In genomic region chr4:82825425-82825824, GRCh38 we compare ENCODE assay signal across 20 cellular contexts. TPM values are rescaled to one million over a fixed set of nuclear protein-coding genes. Genes with fewer than 3 reads are reported as not detected.
DNase-seq lines count a peak whose midpoint lies in the region; ATAC-seq and TF ChIP-seq lines count a peak whose summit lies in the region.
"Had no signal": no experiment of that assay in that cellular context is flagged by ENCODE, and none has a peak within 500 bp of the region (broad histone marks: within the 10 kb centered on the region; RNA-seq: fewer than 3 reads in every experiment).

No MANE protein-coding gene starts in this region.

- no peaks in the 10 kb centered on the region for H3K9me1 ChIP-seq in IMR-90 (ENCODE audit: insufficient read depth, low read length)

- no peak overlapping the region for H3K56ac ChIP-seq in IMR-90 (ENCODE audit: extremely low read depth, insufficient read depth, low read length)

- CTCF ChIA-PET in IMR-90 (lab: Yijun Ruan, JAX): interaction anchor here (0.6 kb wide), 1 partner anchor 250 kb away, joined by 3 read pairs; no protein-coding TSS in a partner anchor

- peak overlapping the region; percentile 0 for H3K27ac Mint-ChIP-seq in nephron progenitor cell

- no peak overlapping the region for H3K4me3 ChIP-seq in GM23248
- no peak overlapping the region for H3K4me3 ChIP-seq in IMR-90 (ENCODE audit: insufficient read depth, low read depth, low read length)
- no peak overlapping the region for H3K4me3 ChIP-seq in MM.1S (ENCODE audit: low read length)

- no peaks in the 10 kb centered on the region for H3K27me3 Mint-ChIP-seq in nephron progenitor cell (ENCODE audit: low read depth, poor library complexity)
- H3K27me3 Mint-ChIP-seq: CD4-positive, CD25-positive, alpha-beta regulatory T cell had no signal

- H3K4me2 ChIP-seq in GM23248 (ENCODE audit: unreplicated experiment) (no peak overlapping the region), IMR-90 (ENCODE audit: low read depth, low read length) (no peak overlapping the region), MM.1S (ENCODE audit: low read depth, low read length) (no peak overlapping the region)

- H3F3A ChIP-seq in GM23248 (ENCODE audit: insufficient read depth) (peaks cover 67% of the 10 kb centered on the region), MM.1S (ENCODE audit: insufficient read depth, low read length) (no peaks in the 10 kb centered on the region)

- no peak for TF ChIP-seq CTCF in IMR-90 (conservative IDR thresholded peaks at IDR 0.05; ENCODE audit: low read depth, low read length)
- no peak for TF ChIP-seq CTCF in nephron progenitor cell (IDR thresholded peaks at IDR 0.05)
- no peak for TF ChIP-seq CTCF in MM.1S (IDR thresholded peaks at IDR 0.05; ENCODE audit: low read length)

- H2AFZ ChIP-seq in GM23248 (no peak overlapping the region), IMR-90 (replicated peaks; ENCODE audit: low read length, poor library complexity) (no peak overlapping the region), MM.1S (ENCODE audit: low read length) (no peak overlapping the region)

- no peak overlapping the region for H3K18ac ChIP-seq in IMR-90 (ENCODE audit: low read depth, low read length)

- peaks cover 69% of the 10 kb centered on the region for H3K36me3 Mint-ChIP-seq in nephron progenitor cell (ENCODE audit: low read depth)

- H4K20me1 ChIP-seq in GM23248 (ENCODE audit: insufficient read depth) (no peaks in the 10 kb centered on the region), IMR-90 (ENCODE audit: insufficient read depth, low read length) (peaks cover 12% of the 10 kb centered on the region; the same call in 1 of the 2 replicates), MM.1S (ENCODE audit: insufficient read depth, low read length) (no peaks in the 10 kb centered on the region)

- no peaks in the 10 kb centered on the region for H3K9me3 Mint-ChIP-seq in nephron progenitor cell

- H2BK15ac ChIP-seq in IMR-90 (ENCODE audit: low read depth, low read length): no peak overlapping the region

- TF ChIP-seq RAD21 in IMR-90 (IDR thresholded peaks at IDR 0.05; ENCODE audit: low read length): no peak

- TF ChIP-seq POLR2A in IMR-90 (IDR thresholded peaks at IDR 0.05; ENCODE audit: low read depth, low read length): no peak

- H4K91ac ChIP-seq in IMR-90 (ENCODE audit: insufficient read depth, low read depth, low read length): no peak overlapping the region

- no peak overlapping the region for H2BK120ac ChIP-seq in IMR-90 (ENCODE audit: low read depth, low read length)

- no peak overlapping the region for H2AK9ac ChIP-seq in IMR-90 (replicated peaks; ENCODE audit: low read depth, low read length, poor library complexity)

- H3K9me2 ChIP-seq in GM23248 (ENCODE audit: insufficient read depth) (no peaks in the 10 kb centered on the region), MM.1S (replicated peaks; ENCODE audit: insufficient read depth, low read length) (no peaks in the 10 kb centered on the region)

- intact Hi-C loops in IMR-90 (cut with micrococcal nuclease): no loop called here

- in situ Hi-C loops in GM23248 (cut with MboI) (no loop called here), IMR-90 (cut with MboI; ENCODE audit: low sequenced_read_pairs) (loop anchor here (10.0 kb wide), 1 partner anchor 361 kb away; no protein-coding TSS in a partner anchor)

- no peak overlapping the region for H3K4ac ChIP-seq in IMR-90 (ENCODE audit: low read depth, low read length)

- H3K23ac ChIP-seq in IMR-90 (ENCODE audit: low read depth, low read length): no peak overlapping the region

- WGBS in GM23248 (ENCODE audit: low coverage in 1 of 2, low lambda C conversion rate in 2 of 2, missing lambda C conversion rate in 2 of 2), 2 experiments: 69 to 76% methylated on average over 3 of the region's 3 CpGs
- 85% methylated on average over 3 of the region's 3 CpGs; no CpG with 5 or more reads in 1 of the 2 experiments for WGBS in IMR-90 (ENCODE audit: extremely low coverage in 2 of 2, insufficient read length in 1 of 2), 2 experiments

- no peak overlapping the region for H4K8ac ChIP-seq in IMR-90 (ENCODE audit: low read depth in 2 of 2, low read length in 2 of 2)

- H2BK20ac ChIP-seq in IMR-90 (ENCODE audit: low read depth, low read length): no peak overlapping the region

- POLR2A ChIA-PET in IMR-90 (lab: Charles Lee; ENCODE audit: unreplicated experiment): no interaction called here

- no peak overlapping the region for H3K4me3 Mint-ChIP-seq in nephron progenitor cell
- H3K4me3 Mint-ChIP-seq: CD4-positive, CD25-positive, alpha-beta regulatory T cell had no signal

- H3K9me3 ChIP-seq in GM23248 (ENCODE audit: low read depth): no peaks in the 10 kb centered on the region
- no peaks in the 10 kb centered on the region for H3K9me3 ChIP-seq in IMR-90 (ENCODE audit: control insufficient read depth, insufficient read depth, low read length)
- no peaks in the 10 kb centered on the region for H3K9me3 ChIP-seq in MM.1S (replicated peaks; ENCODE audit: insufficient read depth, low read length)

- H3K79me2 ChIP-seq in GM23248 (ENCODE audit: insufficient read depth) (peaks cover 59% of the 10 kb centered on the region), MM.1S (ENCODE audit: low read length) (no peaks in the 10 kb centered on the region)

- BruUV-seq in IMR-90 (replicated peaks; lab: Mats Ljungman, UMichigan): no TSS peak

- no peak overlapping the region for H2AK5ac ChIP-seq in IMR-90 (ENCODE audit: low read depth, low read length)

- H3K79me1 ChIP-seq in IMR-90 (ENCODE audit: low read depth in 1 of 2, low read length in 2 of 2): peaks cover 21 to 38% of the 10 kb centered on the region in 2 experiments

- peak overlapping the region; percentile 14 for H2BK5ac ChIP-seq in IMR-90 (ENCODE audit: low read depth, low read length, poor library complexity, severe bottlenecking)

- H3K14ac ChIP-seq in IMR-90 (replicated peaks; ENCODE audit: low read depth, low read length): no peak overlapping the region

- H3K4me1 ChIP-seq in GM23248 (ENCODE audit: insufficient read depth): peaks cover 19% of the 10 kb centered on the region
- peaks cover 7% of the 10 kb centered on the region for H3K4me1 ChIP-seq in IMR-90 (ENCODE audit: control insufficient read depth, insufficient read depth, low read length)
- H3K4me1 ChIP-seq in MM.1S (ENCODE audit: low read length): no peaks in the 10 kb centered on the region

- H3K27ac ChIP-seq in GM23248: peak overlapping the region; percentile 64; the same call in 1 of the 2 replicates
- no peak overlapping the region for H3K27ac ChIP-seq in IMR-90 (ENCODE audit: insufficient read depth, low read length)
- peak overlapping the region; percentile 74 for H3K27ac ChIP-seq in caudate nucleus (ENCODE audit: low read depth, low read length)
- no peak overlapping the region for H3K27ac ChIP-seq in MM.1S (ENCODE audit: low read length)

- no peaks in the 10 kb centered on the region for H3K4me1 Mint-ChIP-seq in nephron progenitor cell

- DNase-seq in GM23248 (no peak), IMR-90 (no peak), caudate nucleus (lab: John Stamatoyannopoulos, UW) (no peak), nephron progenitor cell (no peak), MM.1S (no peak), DMS 273 (lab: John Stamatoyannopoulos, UW; ENCODE audit: unreplicated experiment) (no peak)
- no peak for DNase-seq in stimulated activated CD4-positive, alpha-beta T cell treated with anti-CD3 and anti-CD28 coated beads, Interleukin-4, amount 100 ng/mL, for 24 hours
- DNase-seq: CD4-positive, CD25-positive, alpha-beta regulatory T cell; DMS79; H7; KG1; NCI-H1694; NCI-H2081; NCI-H2171; NCI-H345; NCI-H524; NCI-H82; SIG-M5 had no signal

- H3K9ac ChIP-seq in GM23248 (no peak overlapping the region), IMR-90 (ENCODE audit: low read depth, low read length) (no peak overlapping the region), MM.1S (ENCODE audit: low read length) (no peak overlapping the region)

- H3K27me3 ChIP-seq in GM23248 (replicated peaks; ENCODE audit: insufficient read depth) (no peaks in the 10 kb centered on the region), IMR-90 (ENCODE audit: control insufficient read depth, insufficient read depth, low read length) (no peaks in the 10 kb centered on the region), MM.1S (replicated peaks; ENCODE audit: insufficient read depth, low read length) (no peaks in the 10 kb centered on the region)

- ATAC-seq in IMR-90 (ENCODE audit: low read depth) (no peak), HG03175 (IDR thresholded peaks at IDR 0.05; ENCODE audit: unreplicated experiment) (no peak)
- ATAC-seq: Panc1 had no signal

- peaks cover 96% of the 10 kb centered on the region for H3K36me3 ChIP-seq in GM23248 (ENCODE audit: low read depth)
- H3K36me3 ChIP-seq in IMR-90 (ENCODE audit: control insufficient read depth, insufficient read depth, low read length): peaks cover 65% of the 10 kb centered on the region
- H3K36me3 ChIP-seq in MM.1S (replicated peaks; ENCODE audit: insufficient read depth, low read length): peaks cover 5% of the 10 kb centered on the region; the same call in 1 of the 2 replicates

- H4K5ac ChIP-seq in IMR-90 (ENCODE audit: low read depth, low read length): no peak overlapping the region

- dilution Hi-C loops in IMR-90 (cut with HindIII; ENCODE audit: low sequenced_read_pairs, unreplicated experiment): no loop called here

TF ChIP-seq in IMR-90, 13 proteins besides CTCF, POLR2A, EP300 and RAD21:
- TF ChIP-seq CHD1 (IDR thresholded peaks at IDR 0.05; ENCODE audit: low read depth, low read length): no peak
- TF ChIP-seq MAZ (IDR thresholded peaks at IDR 0.05; ENCODE audit: borderline replicate concordance, low read depth, low read length): no peak
- TF ChIP-seq FOS (IDR thresholded peaks at IDR 0.05; ENCODE audit: low read depth, low read length): no peak
- TF ChIP-seq RFX5 (IDR thresholded peaks at IDR 0.05; ENCODE audit: low read depth, low read length): no peak
- TF ChIP-seq RCOR1 (IDR thresholded peaks at IDR 0.05; ENCODE audit: insufficient replicate concordance, low read length): no peak
- no peak for TF ChIP-seq SMC3 (IDR thresholded peaks at IDR 0.05; ENCODE audit: low read depth, low read length)
- TF ChIP-seq MAFK (IDR thresholded peaks at IDR 0.05; ENCODE audit: low read depth, low read length): no peak

RNA-seq across cellular contexts. Expression of gene SCD5, which starts 26.8 kb away (rescaled TPM):
- 37.6 and 39.8 TPM in 2 replicates for total RNA-seq in GM23248 (2014; rRNA removed; shearing (Covaris generic))
- 12.5 TPM in 2 replicates for polyA plus RNA-seq in GM23248 (2016; fragmentation: Nextera tagmentation; extraction: Ambion mirVana)
- 12.4 and 17.2 TPM in 2 replicates for total RNA-seq in IMR-90 (2012; rRNA removed)
- 13.5 and 13.9 TPM in 2 replicates for polyA plus RNA-seq in IMR-90 (2012; rRNA removed)
- 12.1 and 13.8 TPM in 2 replicates for polyA plus RNA-seq in IMR-90 (2012; cell fraction: cytosol; rRNA removed)
- 3.8 and 4.5 TPM in 2 replicates for polyA plus RNA-seq in IMR-90 (2012; cell fraction: nucleus; rRNA removed; ENCODE audit: low replicate concordance)

Comparison
In these comparisons a context has a peak if more than half of its experiments do, and no peak if none do; other contexts are left out.
1. H3K27ac ChIP-seq: peak in GM23248 (single experiment) and caudate nucleus (single experiment); none in IMR-90 (single experiment) and MM.1S (single experiment).